ENCODE assay signal across 22 cellular contexts in genomic region chr2:82525744-82526143, GRCh38.
DNase-seq lines count a peak whose midpoint lies in the region; ATAC-seq and TF ChIP-seq lines count a peak whose summit lies in the region.
"Had no signal": no experiment of that assay in that cellular context is flagged by ENCODE, and none has a peak within 500 bp of the region (broad histone marks: within the 10 kb centered on the region; RNA-seq: fewer than 3 reads in every experiment).

No MANE protein-coding gene starts in this region.

- no peak for TF ChIP-seq EP300 in SK-N-SH (IDR thresholded peaks at IDR 0.05; ENCODE audit: borderline replicate concordance in 1 of 2, low read depth in 1 of 2, low read length in 1 of 2)

- no peaks in the 10 kb centered on the region for H3K9me3 Mint-ChIP-seq in activated CD4-positive, alpha-beta T cell treated with anti-CD3 and anti-CD28 coated beads, Interleukin-2, amount 10 ng/mL, durations not matched to agents 24 days and 14 days
- H3K9me3 Mint-ChIP-seq in activated naive CD4-positive, alpha-beta T cell treated with anti-CD3 and anti-CD28 coated beads, Interleukin-2, amount 50 U/mL, for 72 hours: peaks cover 11 to 29% of the 10 kb centered on the region in 2 donors
- peaks cover 9% of the 10 kb centered on the region for H3K9me3 Mint-ChIP-seq in activated T-helper 17 cell treated with anti-CD3 and anti-CD28 coated beads, Interleukin-2, amount 50 U/mL, for 72 hours
- peaks cover 0 to 11% of the 10 kb centered on the region in 2 donors for H3K9me3 Mint-ChIP-seq in stimulated activated naive B cell treated with anti-CD40 and anti-IgM and Interleukin-4, amounts not matched to agents 10 μg/mL and 1 μg/mL and 100 μg/mL, for 72 hours

- H2AFZ ChIP-seq in SK-N-SH (ENCODE audit: low read depth): no peak overlapping the region
- H2AFZ ChIP-seq: GM23248 had no signal

- no peak overlapping the region for H3K4me2 ChIP-seq in SK-N-SH
- H3K4me2 ChIP-seq: BLaER1 had no signal

- H3K4me3 Mint-ChIP-seq in activated CD4-positive, alpha-beta T cell treated with anti-CD3 and anti-CD28 coated beads, Interleukin-2, amount 10 ng/mL, durations not matched to agents 24 days and 14 days: no peak overlapping the region
- H3K4me3 Mint-ChIP-seq in activated T-helper 17 cell treated with anti-CD3 and anti-CD28 coated beads, Interleukin-2, amount 50 U/mL, for 72 hours: no peak overlapping the region
- H3K4me3 Mint-ChIP-seq in stimulated activated naive B cell treated with anti-CD40 and anti-IgM and Interleukin-4, amounts not matched to agents 10 μg/mL and 1 μg/mL and 100 μg/mL, for 72 hours: no peak overlapping the region
- H3K4me3 Mint-ChIP-seq: B cell; CD4-positive, CD25-positive, alpha-beta regulatory T cell; CD8-positive, alpha-beta memory T cell had no signal

- no peaks in the 10 kb centered on the region for H3K4me1 Mint-ChIP-seq in activated CD4-positive, alpha-beta T cell treated with anti-CD3 and anti-CD28 coated beads, Interleukin-2, amount 10 ng/mL, durations not matched to agents 24 days and 14 days
- H3K4me1 Mint-ChIP-seq in activated T-helper 17 cell treated with anti-CD3 and anti-CD28 coated beads, Interleukin-2, amount 50 U/mL, for 72 hours: no peaks in the 10 kb centered on the region
- H3K4me1 Mint-ChIP-seq in stimulated activated naive B cell treated with anti-CD40 and anti-IgM and Interleukin-4, amounts not matched to agents 10 μg/mL and 1 μg/mL and 100 μg/mL, for 72 hours: no peaks in the 10 kb centered on the region
- H3K4me1 Mint-ChIP-seq: B cell; CD4-positive, CD25-positive, alpha-beta regulatory T cell; CD8-positive, alpha-beta memory T cell had no signal

- no peak for TF ChIP-seq CTCF in SK-N-SH (IDR thresholded peaks at IDR 0.05)

- H3K27me3 ChIP-seq in SK-N-SH (ENCODE audit: insufficient read depth): no peaks in the 10 kb centered on the region
- H3K27me3 ChIP-seq: BLaER1 had no signal

- no peak for TF ChIP-seq RAD21 in SK-N-SH (IDR thresholded peaks at IDR 0.05; ENCODE audit: low read length)

- CTCF ChIA-PET in SK-N-SH (lab: Yijun Ruan, JAX): no interaction called here

- H4K20me1 ChIP-seq in SK-N-SH (ENCODE audit: insufficient read depth): no peaks in the 10 kb centered on the region
- H4K20me1 ChIP-seq: BLaER1 had no signal

- WGBS in SK-N-SH (ENCODE audit: low lambda C conversion rate): 21% methylated on average over 8 of the region's 8 CpGs

- H3K79me2 ChIP-seq in SK-N-SH (ENCODE audit: insufficient read depth): no peaks in the 10 kb centered on the region

- no peaks in the 10 kb centered on the region for H3K27me3 Mint-ChIP-seq in activated CD4-positive, alpha-beta T cell treated with anti-CD3 and anti-CD28 coated beads, Interleukin-2, amount 10 ng/mL, durations not matched to agents 24 days and 14 days
- no peaks in the 10 kb centered on the region for H3K27me3 Mint-ChIP-seq in activated T-helper 17 cell treated with anti-CD3 and anti-CD28 coated beads, Interleukin-2, amount 50 U/mL, for 72 hours
- no peaks in the 10 kb centered on the region for H3K27me3 Mint-ChIP-seq in stimulated activated naive B cell treated with anti-CD40 and anti-IgM and Interleukin-4, amounts not matched to agents 10 μg/mL and 1 μg/mL and 100 μg/mL, for 72 hours
- H3K27me3 Mint-ChIP-seq: B cell; CD4-positive, CD25-positive, alpha-beta regulatory T cell; CD8-positive, alpha-beta memory T cell had no signal

- POLR2A ChIA-PET in SK-N-SH (lab: Yijun Ruan, JAX): no interaction called here

- no peaks in the 10 kb centered on the region for H3F3A ChIP-seq in SK-N-SH (replicated peaks; ENCODE audit: insufficient read depth)

- H3K27ac ChIP-seq in SK-N-SH (ENCODE audit: low read depth in 2 of 2, low read length in 1 of 2): no peak overlapping the region
- H3K27ac ChIP-seq: 22Rv1, BLaER1, C4-2B, GM23248 had no signal

- ATAC-seq in activated naive CD4-positive, alpha-beta T cell treated with anti-CD3 and anti-CD28 coated beads, Interleukin-2, amount 50 U/mL, for 72 hours: peak; percentile 45 to 51
- ATAC-seq in activated T-helper 17 cell treated with anti-CD3 and anti-CD28 coated beads, Interleukin-2, amount 50 U/mL, for 72 hours (replicated peaks): peak; percentile 22
- peak; percentile 22 to 36 for ATAC-seq in stimulated activated naive B cell treated with anti-CD40 and anti-IgM and Interleukin-4, amounts not matched to agents 10 μg/mL and 1 μg/mL and 100 μg/mL, for 72 hours (replicated peaks)
- ATAC-seq: GM12878 had no signal

- no peaks in the 10 kb centered on the region for H3K36me3 ChIP-seq in SK-N-SH (replicated peaks in 1 of 2; ENCODE audit: control insufficient read depth in 1 of 2, insufficient read depth in 2 of 2, low read length in 1 of 2)
- H3K36me3 ChIP-seq: BLaER1 had no signal

- H3K4me1 ChIP-seq in SK-N-SH (ENCODE audit: control insufficient read depth in 1 of 2, insufficient read depth in 2 of 2, low read depth in 1 of 2, low read length in 1 of 2): no peaks in the 10 kb centered on the region
- H3K4me1 ChIP-seq: BLaER1 had no signal

- H3K9me3 ChIP-seq in SK-N-SH: no peaks in the 10 kb centered on the region
- H3K9me3 ChIP-seq: BLaER1 had no signal

- H3K4me3 ChIP-seq in SK-N-SH (ENCODE audit: low read depth in 2 of 2, low read length in 1 of 2): no peak overlapping the region
- H3K4me3 ChIP-seq: BLaER1, GM12878, GM23248 had no signal

- H3K36me3 Mint-ChIP-seq in activated CD4-positive, alpha-beta T cell treated with anti-CD3 and anti-CD28 coated beads, Interleukin-2, amount 10 ng/mL, durations not matched to agents 24 days and 14 days (ENCODE audit: low read depth): no peaks in the 10 kb centered on the region
- no peaks in the 10 kb centered on the region for H3K36me3 Mint-ChIP-seq in activated naive CD4-positive, alpha-beta T cell treated with anti-CD3 and anti-CD28 coated beads, Interleukin-2, amount 50 U/mL, for 72 hours
- no peaks in the 10 kb centered on the region for H3K36me3 Mint-ChIP-seq in activated T-helper 17 cell treated with anti-CD3 and anti-CD28 coated beads, Interleukin-2, amount 50 U/mL, for 72 hours (ENCODE audit: low read depth)
- no peaks in the 10 kb centered on the region for H3K36me3 Mint-ChIP-seq in stimulated activated naive B cell treated with anti-CD40 and anti-IgM and Interleukin-4, amounts not matched to agents 10 μg/mL and 1 μg/mL and 100 μg/mL, for 72 hours
- H3K36me3 Mint-ChIP-seq: CD4-positive, CD25-positive, alpha-beta regulatory T cell; CD8-positive, alpha-beta memory T cell had no signal

- no peaks in the 10 kb centered on the region for H3K9me2 ChIP-seq in SK-N-SH

- no peak overlapping the region for H3K27ac Mint-ChIP-seq in activated CD4-positive, alpha-beta T cell treated with anti-CD3 and anti-CD28 coated beads, Interleukin-2, amount 10 ng/mL, durations not matched to agents 24 days and 14 days
- no peak overlapping the region for H3K27ac Mint-ChIP-seq in activated naive CD4-positive, alpha-beta T cell treated with anti-CD3 and anti-CD28 coated beads, Interleukin-2, amount 50 U/mL, for 72 hours
- H3K27ac Mint-ChIP-seq in activated T-helper 17 cell treated with anti-CD3 and anti-CD28 coated beads, Interleukin-2, amount 50 U/mL, for 72 hours: no peak overlapping the region
- no peak overlapping the region for H3K27ac Mint-ChIP-seq in stimulated activated naive B cell treated with anti-CD40 and anti-IgM and Interleukin-4, amounts not matched to agents 10 μg/mL and 1 μg/mL and 100 μg/mL, for 72 hours
- H3K27ac Mint-ChIP-seq: B cell; CD4-positive, CD25-positive, alpha-beta regulatory T cell; CD8-positive, alpha-beta memory T cell had no signal

- no peak overlapping the region for H3K9ac ChIP-seq in SK-N-SH
- H3K9ac ChIP-seq: BLaER1, GM23248 had no signal

- DNase-seq in activated CD4-positive, alpha-beta T cell treated with anti-CD3 and anti-CD28 coated beads, Interleukin-2, amount 10 ng/mL, durations not matched to agents 24 days and 14 days: peak; percentile 57
- DNase-seq in activated CD4-positive, alpha-beta T cell treated with anti-CD3 and anti-CD28 coated beads, Interleukin-2, amount 50 U/mL, for 1 hour: no peak
- DNase-seq in activated naive CD4-positive, alpha-beta T cell treated with anti-CD3 and anti-CD28 coated beads, Interleukin-2, amount 50 U/mL, for 72 hours (ENCODE audit: low spot score in 2 of 2): no peak
- no peak for DNase-seq in activated naive CD4-positive, alpha-beta T cell (lab: John Stamatoyannopoulos, UW)
- no peak for DNase-seq in stimulated activated naive B cell treated with anti-CD40 and anti-IgM and Interleukin-4, amounts not matched to agents 10 μg/mL and 1 μg/mL and 100 μg/mL, for 72 hours
- DNase-seq in activated gamma-delta T cell treated with Interleukin-2 at 50 U/mL for 16 hours (no peak), SK-N-SH (no peak)
- DNase-seq: CD8-positive, alpha-beta memory T cell; DMS 273 treated with DMSO at 0.1 percent for 48 hours; DMS79; EL; GDM1; GM23248; H7; HCEC 1CT had no signal

- intact Hi-C loops in activated CD4-positive, alpha-beta T cell treated with anti-CD3 and anti-CD28 coated beads, Interleukin-2, amount 10 ng/mL, durations not matched to agents 24 days and 14 days (cut with micrococcal nuclease): loop anchor here (5.0 kb wide), 1 partner anchor 817 kb away; no protein-coding TSS in a partner anchor

TF ChIP-seq in SK-N-SH, 30 proteins besides CTCF, POLR2A, EP300 and RAD21 (continues in another document):
- no peak for TF ChIP-seq RCOR1 (IDR thresholded peaks at IDR 0.05; ENCODE audit: low read length)
- no peak for TF ChIP-seq USF2 (IDR thresholded peaks at IDR 0.05; ENCODE audit: borderline replicate concordance, low read depth, low read length)
